19 cellular contexts compared by ENCODE assay signal in the genomic region with DNA sequence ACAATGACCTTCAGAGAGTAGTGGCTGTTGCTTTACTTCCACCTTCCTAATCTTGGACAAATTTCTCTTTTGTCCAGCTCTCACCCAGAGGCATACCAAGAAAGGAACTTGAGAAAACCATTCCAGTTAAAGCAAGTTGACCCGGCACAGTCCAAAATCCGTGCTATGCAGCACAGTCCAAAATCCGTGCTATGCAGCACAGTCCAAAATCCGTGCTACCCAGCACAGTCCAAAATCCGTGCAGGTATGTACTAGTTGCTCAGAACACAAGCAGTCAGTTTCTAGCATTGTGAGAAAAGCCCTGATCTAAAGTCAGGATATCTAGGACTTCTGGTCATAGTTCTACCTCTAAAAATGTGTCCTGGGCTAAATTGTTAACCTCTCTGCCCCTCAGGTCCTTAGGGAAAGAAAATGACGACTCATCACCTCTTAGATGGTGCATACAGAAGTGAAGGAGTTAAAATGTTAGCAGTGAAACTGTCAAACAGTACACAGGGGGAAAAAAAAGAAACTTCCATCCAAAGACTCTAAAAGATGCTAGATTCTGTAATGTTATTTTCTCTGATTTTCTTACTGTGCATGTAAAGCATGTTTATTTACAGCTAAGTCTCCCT. TPM values are rescaled to one million over a fixed set of nuclear protein-coding genes. Genes with fewer than 3 reads are reported as not detected.
"Had no signal": no experiment of that assay in that cellular context is flagged by ENCODE, and none has a peak within 500 bp of the region (broad histone marks: within the 10 kb centered on the region; RNA-seq: fewer than 3 reads in every experiment).

No MANE protein-coding gene starts in this region.

- FAIRE-seq: bronchial epithelial cell had no signal

- H3K4me3 Mint-ChIP-seq: activated CD4-positive, alpha-beta T cell treated with anti-CD3 and anti-CD28 coated beads, Interleukin-2, amount 10 ng/mL, durations not matched to agents 7 days and 5 days; activated CD8-positive, alpha-beta T cell treated with anti-CD3 and anti-CD28 coated beads, Interleukin-2, amount 10 ng/mL, durations not matched to agents 7 days and 5 days; activated naive CD4-positive, alpha-beta T cell treated with anti-CD3 and anti-CD28 coated beads, Interleukin-2, amount 10 ng/mL, durations not matched to agents 7 days and 5 days; activated naive CD8-positive, alpha-beta T cell treated with anti-CD3 and anti-CD28 coated beads, Interleukin-2, amount 50 U/mL, for 24 hours; activated T-cell treated with anti-CD3 and anti-CD28 coated beads, Interleukin-2, amount 50 U/mL, for 4 hours; stimulated activated effector memory CD8-positive, alpha-beta T cell treated with anti-CD3 and anti-CD28 coated beads, Interleukin-12 subunit alpha, Interleukin-12 subunit beta, amount 100 ng/mL, for 72 hours had no signal

- H3K36me3 Mint-ChIP-seq: activated naive CD4-positive, alpha-beta T cell treated with anti-CD3 and anti-CD28 coated beads, Interleukin-2, amount 10 ng/mL, durations not matched to agents 7 days and 5 days; stimulated activated effector memory CD8-positive, alpha-beta T cell treated with anti-CD3 and anti-CD28 coated beads, Interleukin-12 subunit alpha, Interleukin-12 subunit beta, amount 100 ng/mL, for 72 hours had no signal

- H3K27ac ChIP-seq: psoas muscle had no signal

- H3K9me3 Mint-ChIP-seq: activated CD4-positive, alpha-beta T cell treated with anti-CD3 and anti-CD28 coated beads, Interleukin-2, amount 10 ng/mL, durations not matched to agents 7 days and 5 days; activated naive CD4-positive, alpha-beta T cell treated with anti-CD3 and anti-CD28 coated beads, Interleukin-2, amount 10 ng/mL, durations not matched to agents 7 days and 5 days; activated naive CD8-positive, alpha-beta T cell treated with anti-CD3 and anti-CD28 coated beads, Interleukin-2, amount 50 U/mL, for 24 hours; stimulated activated effector memory CD8-positive, alpha-beta T cell treated with anti-CD3 and anti-CD28 coated beads, Interleukin-12 subunit alpha, Interleukin-12 subunit beta, amount 100 ng/mL, for 72 hours had no signal

- ATAC-seq: activated CD4-positive, CD25-positive, alpha-beta regulatory T cell treated with anti-CD3 and anti-CD28 coated beads, Interleukin-2, amount 50 U/mL, for 24 hours; activated CD8-positive, alpha-beta T cell treated with anti-CD3 and anti-CD28 coated beads, Interleukin-2, amount 10 ng/mL, durations not matched to agents 7 days and 5 days; activated naive CD8-positive, alpha-beta T cell treated with anti-CD3 and anti-CD28 coated beads, Interleukin-2, amount 50 U/mL, for 24 hours; activated T-cell treated with anti-CD3 and anti-CD28 coated beads, Interleukin-2, amount 50 U/mL, for 4 hours; psoas muscle; sciatic nerve; stimulated activated effector memory CD8-positive, alpha-beta T cell treated with anti-CD3 and anti-CD28 coated beads, Interleukin-12 subunit alpha, Interleukin-12 subunit beta, amount 100 ng/mL, for 72 hours had no signal

- DNase-seq: activated CD4-positive, alpha-beta T cell treated with anti-CD3 and anti-CD28 coated beads, Interleukin-2, amount 10 ng/mL, durations not matched to agents 7 days and 5 days; activated CD8-positive, alpha-beta T cell treated with anti-CD3 and anti-CD28 coated beads, Interleukin-2, amount 10 ng/mL, durations not matched to agents 7 days and 5 days; activated effector memory CD4-positive, alpha-beta T cell treated with Interleukin-2 at 50 U/mL for 16 hours; activated naive CD4-positive, alpha-beta T cell treated with anti-CD3 and anti-CD28 coated beads, Interleukin-2, amount 10 ng/mL, durations not matched to agents 7 days and 5 days; activated naive CD8-positive, alpha-beta T cell treated with anti-CD3 and anti-CD28 coated beads, Interleukin-2, amount 50 U/mL, for 24 hours; activated T-cell treated with anti-CD3 and anti-CD28 coated beads, Interleukin-2, amount 50 U/mL, for 4 hours; anterior cingulate cortex; cerebellar nuclear complex; effector CD4-positive, alpha-beta T cell; gastrocnemius medialis; mammary epithelial cell; psoas muscle; stimulated activated CD4-positive, alpha-beta T cell treated with anti-CD3 and anti-CD28 coated beads, Interleukin-4, amount 100 ng/mL, for 24 hours; T1000 had no signal

- H3K9me3 ChIP-seq: gastrocnemius medialis, psoas muscle had no signal

- H3K36me3 ChIP-seq: gastrocnemius medialis had no signal

- H3K4me1 Mint-ChIP-seq: activated CD4-positive, alpha-beta T cell treated with anti-CD3 and anti-CD28 coated beads, Interleukin-2, amount 10 ng/mL, durations not matched to agents 7 days and 5 days; activated naive CD4-positive, alpha-beta T cell treated with anti-CD3 and anti-CD28 coated beads, Interleukin-2, amount 10 ng/mL, durations not matched to agents 7 days and 5 days; stimulated activated effector memory CD8-positive, alpha-beta T cell treated with anti-CD3 and anti-CD28 coated beads, Interleukin-12 subunit alpha, Interleukin-12 subunit beta, amount 100 ng/mL, for 72 hours had no signal

- H3K4me3 ChIP-seq: gastrocnemius medialis, psoas muscle had no signal

- H3K27me3 Mint-ChIP-seq: activated naive CD8-positive, alpha-beta T cell treated with anti-CD3 and anti-CD28 coated beads, Interleukin-2, amount 50 U/mL, for 24 hours had no signal

- H3K27ac Mint-ChIP-seq: activated CD4-positive, alpha-beta T cell treated with anti-CD3 and anti-CD28 coated beads, Interleukin-2, amount 10 ng/mL, durations not matched to agents 7 days and 5 days; activated CD8-positive, alpha-beta T cell treated with anti-CD3 and anti-CD28 coated beads, Interleukin-2, amount 10 ng/mL, durations not matched to agents 7 days and 5 days; activated naive CD4-positive, alpha-beta T cell treated with anti-CD3 and anti-CD28 coated beads, Interleukin-2, amount 10 ng/mL, durations not matched to agents 7 days and 5 days; activated naive CD8-positive, alpha-beta T cell treated with anti-CD3 and anti-CD28 coated beads, Interleukin-2, amount 50 U/mL, for 24 hours; stimulated activated effector memory CD8-positive, alpha-beta T cell treated with anti-CD3 and anti-CD28 coated beads, Interleukin-12 subunit alpha, Interleukin-12 subunit beta, amount 100 ng/mL, for 72 hours had no signal

- H3K27me3 ChIP-seq: gastrocnemius medialis had no signal

RNA-seq across cellular contexts. Expression of gene ENAH, which starts 40.3 kb away (rescaled TPM):
- total RNA-seq: activated CD4-positive, alpha-beta T cell treated with anti-CD3 and anti-CD28 coated beads, Interleukin-2, amount 10 ng/mL, durations not matched to agents 7 days and 5 days; activated CD8-positive, alpha-beta T cell treated with anti-CD3 and anti-CD28 coated beads, Interleukin-2, amount 10 ng/mL, durations not matched to agents 7 days and 5 days; T-helper 1 cell treated with Interleukin-12 subunit alpha and Interleukin-12 subunit beta and Interleukin-4 antibody, amounts not matched to agents 30 ng/mL and 1 ng/mL, for 36 hours had no signal
